In genomic region chr13:75610466-75610865, GRCh38 we compare ENCODE assay signal across 18 cellular contexts.
"Had no signal": no experiment of that assay in that cellular context is flagged by ENCODE, and none has a peak within 500 bp of the region (broad histone marks: within the 10 kb centered on the region; RNA-seq: fewer than 3 reads in every experiment).

No MANE protein-coding gene starts in this region.

- H3K27ac ChIP-seq: coronary artery, heart left ventricle, suprapubic skin, tibial artery had no signal

- DNase-seq: effector CD4-positive, alpha-beta T cell; heart left ventricle; hippocampal formation; kidney glomerular epithelial cell; mammary epithelial cell; mucosa of descending colon; naive thymus-derived CD8-positive, alpha-beta T cell; posterior cingulate gyrus; right cardiac atrium; small intestine; stimulated activated CD4-positive, alpha-beta T cell treated with anti-CD3 and anti-CD28 coated beads, Interleukin-4, amount 100 ng/mL, for 1 hour; stimulated activated CD8-positive, alpha-beta memory T cell treated with anti-CD3 and anti-CD28 coated beads, Interleukin-4, amount 100 ng/mL, for 48 hours; stimulated activated naive CD8-positive, alpha-beta T cell treated with anti-CD3 and anti-CD28 coated beads, Interleukin-15, Interleukin-2, amounts not matched to agents 100 U/mL and 50 U/mL, for 24 hours; tibial artery had no signal

- ATAC-seq: esophagus mucosa; heart left ventricle; mucosa of descending colon; naive thymus-derived CD8-positive, alpha-beta T cell; right cardiac atrium; stimulated activated effector memory CD8-positive, alpha-beta T cell treated with anti-CD3 and anti-CD28 coated beads, Interleukin-12 subunit alpha, Interleukin-12 subunit beta, amount 100 ng/mL, for 72 hours; stimulated activated naive CD8-positive, alpha-beta T cell treated with anti-CD3 and anti-CD28 coated beads, Interleukin-15, Interleukin-2, amounts not matched to agents 100 U/mL and 50 U/mL, for 24 hours had no signal

- H3K27me3 ChIP-seq: heart left ventricle, suprapubic skin, tibial artery had no signal

- H3K4me3 ChIP-seq: coronary artery, heart left ventricle, mucosa of descending colon, suprapubic skin, tibial artery had no signal

- H3K4me1 ChIP-seq: heart left ventricle, suprapubic skin, tibial artery had no signal

- H3K9me3 ChIP-seq: heart left ventricle, mucosa of descending colon, suprapubic skin, tibial artery had no signal
